14 cellular contexts compared by ENCODE assay signal in genomic region chr6:41789390-41789724, GRCh38. TPM values are rescaled to one million over a fixed set of nuclear protein-coding genes. Genes with fewer than 3 reads are reported as not detected.
DNase-seq lines count a peak whose midpoint lies in the region; ATAC-seq and TF ChIP-seq lines count a peak whose summit lies in the region.
"Had no signal": no experiment of that assay in that cellular context is flagged by ENCODE, and none has a peak within 500 bp of the region (broad histone marks: within the 10 kb centered on the region; RNA-seq: fewer than 3 reads in every experiment).

No MANE protein-coding gene starts in this region.

- H3K9me3 ChIP-seq in breast epithelium (no peaks in the 10 kb centered on the region), Panc1 (ENCODE audit: control insufficient read depth, insufficient read depth, low read depth, low read length) (no peaks in the 10 kb centered on the region)

- CTCF ChIA-PET in MCF 10A (lab: Yijun Ruan, JAX), result no interaction called here
- CTCF ChIA-PET in Panc1 (lab: Charles Lee), result no interaction called here

- peak overlapping the region; percentile 88 for H3K4me3 Mint-ChIP-seq in MCF 10A (ENCODE audit: unreplicated experiment)
- H3K4me3 Mint-ChIP-seq in central memory CD8-positive, alpha-beta T cell, result peak overlapping the region; percentile 93
- H3K4me3 Mint-ChIP-seq in stimulated activated memory B cell treated with anti-CD40 and anti-IgM and Interleukin-4, amounts not matched to agents 10 μg/mL and 1 μg/mL and 100 μg/mL, for 72 hours, result peak overlapping the region; percentile 96

- H3K4me1 Mint-ChIP-seq in MCF 10A (ENCODE audit: insufficient read depth, unreplicated experiment), result peaks cover 11% of the 10 kb centered on the region
- H3K4me1 Mint-ChIP-seq in central memory CD8-positive, alpha-beta T cell, result peaks cover 9% of the 10 kb centered on the region
- H3K4me1 Mint-ChIP-seq in stimulated activated memory B cell treated with anti-CD40 and anti-IgM and Interleukin-4, amounts not matched to agents 10 μg/mL and 1 μg/mL and 100 μg/mL, for 72 hours, result peaks cover 31% of the 10 kb centered on the region

- TF ChIP-seq CTCF in MCF 10A (IDR thresholded peaks at IDR 0.05; ENCODE audit: unreplicated experiment) (no peak), breast epithelium (IDR thresholded peaks at IDR 0.05) (no peak), Panc1 (IDR thresholded peaks at IDR 0.05) (no peak)

- H3K4me1 ChIP-seq in breast epithelium (peaks cover 0 to 17% of the 10 kb centered on the region in 2 donors), Panc1 (ENCODE audit: control insufficient read depth, insufficient read depth, low read length) (peaks cover 7% of the 10 kb centered on the region; the same call in 1 of the 2 replicates)

- no peak overlapping the region for H3K27ac ChIP-seq in breast epithelium
- H3K27ac ChIP-seq in Panc1 (ENCODE audit: low read length), result 0 out of 2 replicates have a peak overlapping the region, but pooled peaks have one; percentile 54

- no peak for ATAC-seq in Panc1
- no peak for ATAC-seq in central memory CD8-positive, alpha-beta T cell (replicated peaks; ENCODE audit: extremely low read depth, poor library complexity, severe bottlenecking)
- ATAC-seq in stimulated activated memory B cell treated with anti-CD40 and anti-IgM and Interleukin-4, amounts not matched to agents 10 μg/mL and 1 μg/mL and 100 μg/mL, for 72 hours, result no peak
- ATAC-seq in esophagus mucosa, result no peak
- ATAC-seq: right cardiac atrium had no signal

- H3K4me3 ChIP-seq in breast epithelium, result no peak overlapping the region
- H3K4me3 ChIP-seq in Panc1 (ENCODE audit: low read depth in 2 of 2, low read length in 2 of 2), result peak overlapping the region in 1 of 2 experiments; percentile 19; a peak in 1 of 4 replicates

- H3K27me3 Mint-ChIP-seq in MCF 10A (ENCODE audit: insufficient read depth, unreplicated experiment), result no peaks in the 10 kb centered on the region
- no peaks in the 10 kb centered on the region for H3K27me3 Mint-ChIP-seq in central memory CD8-positive, alpha-beta T cell
- H3K27me3 Mint-ChIP-seq in stimulated activated memory B cell treated with anti-CD40 and anti-IgM and Interleukin-4, amounts not matched to agents 10 μg/mL and 1 μg/mL and 100 μg/mL, for 72 hours, result no peaks in the 10 kb centered on the region

- intact Hi-C loops in MCF 10A (cut with micrococcal nuclease), result loop anchor here (5.0 to 10.0 kb wide), 2 partner anchors 148 to 425 kb away; partner anchors contain the start of gene MRPS10
- intact Hi-C loops in breast epithelium (cut with DNase I; ENCODE audit: low total_unique reads), result loop anchor here (10.0 kb wide), 1 partner anchor 145 kb away; no protein-coding TSS in a partner anchor
- intact Hi-C loops in Panc1 (cut with micrococcal nuclease; ENCODE audit: unreplicated experiment), result loop anchor here (5.0 to 10.0 kb wide), 2 partner anchors 55 to 133 kb away; partner anchors contain the start of genes BYSL, MED20 and TFEB

- H3K27me3 ChIP-seq in breast epithelium, result no peaks in the 10 kb centered on the region
- no peaks in the 10 kb centered on the region for H3K27me3 ChIP-seq in Panc1 (ENCODE audit: control insufficient read depth, insufficient read depth, low read length)

- DNase-seq in MCF 10A (ENCODE audit: unreplicated experiment), result no peak
- DNase-seq in breast epithelium (ENCODE audit: low spot score in 2 of 2), result no peak
- no peak for DNase-seq in Panc1 (ENCODE audit: low read depth, low spot score)
- DNase-seq in central memory CD8-positive, alpha-beta T cell (ENCODE audit: low spot score in 2 of 2), result no peak
- DNase-seq in occipital lobe (lab: John Stamatoyannopoulos, UW), result no peak
- DNase-seq in NCI-H526 (lab: John Stamatoyannopoulos, UW), result no peak
- DNase-seq: NCI-H524 treated with DMSO at 0.1 percent for 48 hours; right cardiac atrium; stimulated activated CD4-positive, alpha-beta T cell treated with anti-CD3 and anti-CD28 coated beads, Interleukin-4, amount 100 ng/mL, for 4 hours had no signal

- in situ Hi-C loops in Panc1 (cut with HindIII; ENCODE audit: low pct_unique_long_range_greater_than_20kb, low sequenced_read_pairs), result no loop called here

- H3K36me3 ChIP-seq in breast epithelium, result no peaks in the 10 kb centered on the region
- H3K36me3 ChIP-seq in Panc1 (ENCODE audit: control insufficient read depth, insufficient read depth, low read length), result peaks cover 20% of the 10 kb centered on the region

- H3K36me3 Mint-ChIP-seq in MCF 10A (ENCODE audit: insufficient read depth, unreplicated experiment), result peaks cover 57% of the 10 kb centered on the region
- peaks cover 40% of the 10 kb centered on the region for H3K36me3 Mint-ChIP-seq in central memory CD8-positive, alpha-beta T cell (ENCODE audit: insufficient read depth)
- H3K36me3 Mint-ChIP-seq in stimulated activated memory B cell treated with anti-CD40 and anti-IgM and Interleukin-4, amounts not matched to agents 10 μg/mL and 1 μg/mL and 100 μg/mL, for 72 hours, result peaks cover 11% of the 10 kb centered on the region

- no peak for TF ChIP-seq POLR2A in breast epithelium (IDR thresholded peaks at IDR 0.05)

- peak overlapping the region; percentile 27 for H3K27ac Mint-ChIP-seq in MCF 10A (ENCODE audit: low read depth, unreplicated experiment)
- peak overlapping the region; percentile 91 for H3K27ac Mint-ChIP-seq in central memory CD8-positive, alpha-beta T cell (ENCODE audit: low read depth)
- H3K27ac Mint-ChIP-seq in stimulated activated memory B cell treated with anti-CD40 and anti-IgM and Interleukin-4, amounts not matched to agents 10 μg/mL and 1 μg/mL and 100 μg/mL, for 72 hours, result no peak overlapping the region

- H3K9me3 Mint-ChIP-seq in MCF 10A (ENCODE audit: unreplicated experiment), result no peaks in the 10 kb centered on the region
- H3K9me3 Mint-ChIP-seq in central memory CD8-positive, alpha-beta T cell, result no peaks in the 10 kb centered on the region
- no peaks in the 10 kb centered on the region for H3K9me3 Mint-ChIP-seq in stimulated activated memory B cell treated with anti-CD40 and anti-IgM and Interleukin-4, amounts not matched to agents 10 μg/mL and 1 μg/mL and 100 μg/mL, for 72 hours

- POLR2A ChIA-PET in MCF 10A (lab: Yijun Ruan, JAX) (interaction anchor here (0.7 to 1.3 kb wide), 3 partner anchors 66 to 256 kb away, joined by 3 to 7 read pairs (median 4); partner anchors contain the start of genes BYSL and MED20), Panc1 (lab: Charles Lee) (no interaction called here)

- BruUV-seq in MCF 10A (replicated peaks; lab: Mats Ljungman, UMichigan), result TSS peak; percentile 59
- BruUV-seq in Panc1 (replicated peaks; lab: Mats Ljungman, UMichigan), result no TSS peak

RNA-seq across cellular contexts. Expression of gene TOMM6, which starts 1.9 kb away (rescaled TPM):
- total RNA-seq in MCF 10A (2022) (202 and 227 TPM in 2 replicates), breast epithelium (100 to 1,000 TPM; 108 to 127 (median 117) TPM), Panc1 (2021; ENCODE audit: unreplicated experiment) (234 TPM), occipital lobe (34.2 TPM), esophagus mucosa (189 TPM)
- polyA plus RNA-seq in Panc1 (2012; ENCODE audit: insufficient read length), result 179 TPM

RNA-seq across cellular contexts. Expression of gene PRICKLE4, which starts 8.8 kb away (rescaled TPM):
- 0.93 and 1.5 TPM in 2 replicates for total RNA-seq in MCF 10A (2022)
- total RNA-seq in breast epithelium, result 1 to 10 TPM in 2 of 3 donors, under 1 TPM in 1; 0.80 to 5.3 (median 3.3) TPM
- 1.6 TPM for total RNA-seq in Panc1 (2021; ENCODE audit: unreplicated experiment)
- 1.3 TPM for polyA plus RNA-seq in Panc1 (2012; ENCODE audit: insufficient read length)
- total RNA-seq in occipital lobe, result 0.62 TPM
- 2.2 TPM for total RNA-seq in esophagus mucosa

RNA-seq across cellular contexts. Expression of gene FRS3, which starts 9.7 kb away (rescaled TPM):
- 3.9 and 5.3 TPM in 2 replicates for total RNA-seq in MCF 10A (2022)
- total RNA-seq in breast epithelium, result 1 to 10 TPM; 3.5 to 4.3 (median 3.8) TPM
- total RNA-seq in Panc1 (2021; ENCODE audit: unreplicated experiment), result 3.0 TPM
- 4.9 TPM for polyA plus RNA-seq in Panc1 (2012; ENCODE audit: insufficient read length)
- 6.7 TPM for total RNA-seq in occipital lobe
- total RNA-seq in esophagus mucosa, result 2.2 TPM

RNA-seq across cellular contexts. Expression of gene PGC, which starts 42.2 kb away (rescaled TPM):
- total RNA-seq in MCF 10A (2022) (not detected in 2 replicates), breast epithelium (1 to 10 TPM in 1 of 3 donors, not detected in 2; 3.2 TPM), Panc1 (2021; ENCODE audit: unreplicated experiment) (0.18 TPM), occipital lobe (not detected), esophagus mucosa (not detected)
- polyA plus RNA-seq in Panc1 (2012; ENCODE audit: insufficient read length), result 0.16 TPM
- total RNA-seq: cardiac septum had no signal
- polyA plus RNA-seq: BJ, keratinocyte had no signal

RNA-seq across cellular contexts. Expression of gene TFEB, which starts 53.9 kb away (rescaled TPM):
- total RNA-seq in MCF 10A (2022) (11.8 and 16.2 TPM in 2 replicates), breast epithelium (10 to 100 TPM; 15.7 to 20.6 (median 18.4) TPM), Panc1 (2021; ENCODE audit: unreplicated experiment) (13.3 TPM), occipital lobe (3.4 TPM), esophagus mucosa (10.9 TPM)
- polyA plus RNA-seq in Panc1 (2012; ENCODE audit: insufficient read length), result 14.9 TPM
